1 cellular context compared by ENCODE assay signal in genomic region chr6:53532942-53533341, GRCh38.
TF ChIP-seq lines count a peak whose summit lies in the region.

No MANE protein-coding gene starts in this region.

TF ChIP-seq in K562, 482 proteins besides CTCF, POLR2A, EP300 and RAD21 (continued from another document):
- TF ChIP-seq PBX2 (CRISPR knock-in tag; IDR thresholded peaks at IDR 0.05; ENCODE audit: low read depth) = no peak
- peak; percentile 32; the same call in 1 of the 2 replicates for TF ChIP-seq PBX2 (tag; conservative IDR thresholded peaks at IDR 0.05; ENCODE audit: low read depth)
